8 cellular contexts compared by ENCODE assay signal in genomic region chr14:99320105-99320572, GRCh38. TPM values are rescaled to one million over a fixed set of nuclear protein-coding genes. Genes with fewer than 3 reads are reported as not detected.
A peak's percentile ranks its signal among the peaks of the same experiment; 100 is the strongest.
DNase-seq lines count a peak whose midpoint lies in the region; ATAC-seq and TF ChIP-seq lines count a peak whose summit lies in the region.

No MANE protein-coding gene starts in this region.

- DNase-seq in D341Med (ENCODE audit: low spot score) (peak; percentile 92), KG1 (lab: John Stamatoyannopoulos, UW) (peak; percentile 5), RWPE1 (ENCODE audit: low spot score) (peak; percentile 64), activated gamma-delta T cell treated with Interleukin-2 at 50 U/mL for 16 hours (peak; percentile 68), right atrium auricular region (ENCODE audit: low spot score) (no peak)
- DNase-seq in stimulated activated CD4-positive, alpha-beta T cell treated with anti-CD3 and anti-CD28 coated beads, Interleukin-1b, Interleukin-23, amount 100 ng/mL, for 4 hours (ENCODE audit: low read depth in 2 of 2), result peak; percentile 55 to 69

- no peaks in the 10 kb centered on the region for H3K4me1 ChIP-seq in right atrium auricular region

- no peaks in the 10 kb centered on the region for H3K36me3 ChIP-seq in right atrium auricular region

- H3K27me3 ChIP-seq in right atrium auricular region, result no peaks in the 10 kb centered on the region

- peak; percentile 72 for ATAC-seq in GM21390 (IDR thresholded peaks at IDR 0.05; ENCODE audit: unreplicated experiment)
- no peak for ATAC-seq in HG02973 (IDR thresholded peaks at IDR 0.05; ENCODE audit: unreplicated experiment)

- H3K9me3 ChIP-seq in right atrium auricular region, result no peaks in the 10 kb centered on the region

- H3K27ac ChIP-seq in RWPE1 (no peak overlapping the region), right atrium auricular region (no peak overlapping the region)

- POLR2A ChIA-PET in RWPE1 (lab: Yijun Ruan, JAX; ENCODE audit: low non-redundant PET), result no interaction called here

- CTCF ChIA-PET in RWPE1 (lab: Yijun Ruan, JAX), result interaction anchor here (0.6 to 2.5 kb wide), 19 partner anchors 8 to 1187 kb away, joined by 3 to 14 read pairs (median 3); no protein-coding TSS in a partner anchor

- no peak overlapping the region for H3K4me3 ChIP-seq in right atrium auricular region

- TF ChIP-seq CTCF in RWPE1 (conservative IDR thresholded peaks at IDR 0.05; ENCODE audit: low read depth), result peak; percentile 87
- TF ChIP-seq CTCF in right atrium auricular region (IDR thresholded peaks at IDR 0.05), result peak; percentile 56 to 76

RNA-seq across cellular contexts. Expression of gene BCL11B, which starts 48.1 kb away (rescaled TPM):
- under 1 TPM; 0.19 to 0.43 TPM for total RNA-seq in right atrium auricular region
